In the genomic region with DNA sequence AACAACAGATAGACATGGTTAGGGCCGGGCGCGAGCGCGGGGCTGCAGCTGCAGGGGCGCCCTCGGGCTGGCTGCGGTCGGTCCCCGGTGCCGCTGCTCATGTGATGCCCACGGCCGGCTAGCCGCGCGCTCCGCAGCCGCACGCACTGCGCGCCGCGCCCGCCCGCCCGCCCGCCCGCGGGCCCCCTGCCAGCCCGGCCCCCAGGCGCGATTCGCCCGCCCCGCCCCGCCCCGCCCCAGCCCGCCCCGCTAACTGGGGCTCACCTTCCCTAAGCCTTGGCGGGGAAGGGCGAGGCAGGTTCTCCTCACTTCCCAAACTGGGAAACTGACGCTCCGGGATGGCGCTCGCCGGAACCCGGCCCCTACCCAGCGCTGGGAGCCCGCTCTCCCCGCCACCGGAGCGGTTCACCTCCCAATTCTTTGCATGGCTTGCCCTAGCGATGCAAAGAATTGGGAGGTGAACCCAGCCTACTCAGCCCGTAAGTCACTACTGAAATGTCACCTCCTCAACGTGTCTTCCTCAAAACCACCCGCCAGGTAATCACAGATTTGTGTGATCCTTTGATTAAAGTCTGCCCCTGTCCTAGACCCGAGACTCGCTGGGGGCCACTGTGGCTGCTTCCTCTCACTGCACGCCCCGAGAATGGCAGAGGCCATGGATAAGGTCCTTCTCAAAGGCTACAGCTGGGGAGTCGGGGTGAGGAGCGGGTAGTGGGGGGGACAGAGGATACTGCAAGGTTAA, we compare ENCODE assay signal across 8 cellular contexts.
DNase-seq lines count a peak whose midpoint lies in the region; ATAC-seq, FAIRE-seq and TF ChIP-seq lines count a peak whose summit lies in the region.

No MANE protein-coding gene starts in this region.

- TF ChIP-seq RAD21 in K562 (CRISPR knock-in tag; conservative IDR thresholded peaks at IDR 0.05 in 1 of 2, IDR thresholded peaks at IDR 0.05 in 1 of 2), result no peak

- intact Hi-C loops in K562 (cut with micrococcal nuclease) (no loop called here), vagina (cut with DNase I) (no loop called here)

- H3K36me3 Mint-ChIP-seq in mesothelial cell of epicardium, result no peaks in the 10 kb centered on the region

- H3K4me1 Mint-ChIP-seq in mesothelial cell of epicardium, result peaks cover 18% of the 10 kb centered on the region

- TF ChIP-seq POLR2A in Peyer's patch (IDR thresholded peaks at IDR 0.05), result no peak
- no peak for TF ChIP-seq POLR2A in K562 (conservative IDR thresholded peaks at IDR 0.05)
- no peak for TF ChIP-seq POLR2A in vagina (IDR thresholded peaks at IDR 0.05)

- ATAC-seq in GM21576 (IDR thresholded peaks at IDR 0.05; ENCODE audit: unreplicated experiment) (peak; percentile 20), K562 (peak; percentile 3; the same call in 1 of the 3 replicates)

- H3K79me2 ChIP-seq in K562 (ENCODE audit: control insufficient read depth, insufficient read depth, low read length), result no peaks in the 10 kb centered on the region; the same call in 2 of the 3 replicates

- no TSS peak for BruUV-seq in K562 (replicated peaks; lab: Mats Ljungman, UMichigan)

- H3K4me1 ChIP-seq in ES-I3 (ENCODE audit: insufficient read depth, low read length) (peaks cover 24% of the 10 kb centered on the region), Peyer's patch (peaks cover 7 to 72% (median 15%) of the 10 kb centered on the region in 4 donors), K562 (replicated peaks in 1 of 2; ENCODE audit: control insufficient read depth in 2 of 2, insufficient read depth in 2 of 2, low read length in 2 of 2) (peaks cover 44 to 49% of the 10 kb centered on the region in 2 experiments), vagina (peaks cover 66% of the 10 kb centered on the region)

- no peak for FAIRE-seq in K562 (lab: Jason Lieb, UNC)

- H3K4me3 Mint-ChIP-seq in mesothelial cell of epicardium, result peak overlapping the region; percentile 71

- WGBS in K562 (ENCODE audit: insufficient coverage, low coverage, missing lambda C conversion rate), result 9% methylated on average over 21 of the region's 62 CpGs

- H3K27me3 ChIP-seq in Peyer's patch (no peaks in the 10 kb centered on the region), K562 (ENCODE audit: control insufficient read depth in 2 of 2, insufficient read depth in 2 of 2, low read length in 2 of 2) (no peaks in the 10 kb centered on the region), vagina (no peaks in the 10 kb centered on the region)

- peak in 2 of 3 donors; percentile 51 to 67 for DNase-seq in Peyer's patch
- DNase-seq in K562 (ENCODE audit: extremely low read depth in 1 of 4, low spot score in 3 of 4), result peak; percentile 19 to 76 (median 66)
- DNase-seq in mesothelial cell of epicardium (ENCODE audit: low spot score in 2 of 2, unreplicated experiment in 2 of 2), result no peak
- DNase-seq in vagina (ENCODE audit: extremely low spot score in 2 of 2), result no peak
- no peak for DNase-seq in HCEC 1CT
- no peak for DNase-seq in NCI-H446 treated with DMSO at 0.1 percent for 48 hours (lab: John Stamatoyannopoulos, UW)

- peak overlapping the region; percentile 77 for H2AFZ ChIP-seq in K562 (ENCODE audit: low read depth, low read length)

- H3K9me1 ChIP-seq in K562 (ENCODE audit: control insufficient read depth, insufficient read depth, low read length), result no peaks in the 10 kb centered on the region

- peak overlapping the region; percentile 60 for H3K4me2 ChIP-seq in K562 (ENCODE audit: insufficient read depth, low read length)

- no peak for TF ChIP-seq EP300 in K562 (IDR thresholded peaks at IDR 0.05; ENCODE audit: low read length)

- CTCF ChIA-PET in K562 (lab: Yijun Ruan, JAX; ENCODE audit: low intra/inter-chr PET ratio), result no interaction called here

- H3K27ac Mint-ChIP-seq in mesothelial cell of epicardium, result no peak overlapping the region

- POLR2A ChIA-PET in K562 (lab: Yijun Ruan, JAX), result no interaction called here

- H3K9me3 ChIP-seq in ES-I3 (ENCODE audit: control insufficient read depth, insufficient read depth, low read length) (no peaks in the 10 kb centered on the region), Peyer's patch (peaks cover 0 to 3% (median 0%) of the 10 kb centered on the region in 4 donors), K562 (replicated peaks; ENCODE audit: control insufficient read depth, insufficient read depth, low read depth, low read length) (no peaks in the 10 kb centered on the region), vagina (no peaks in the 10 kb centered on the region)

- H3K36me3 ChIP-seq in ES-I3 (ENCODE audit: insufficient read depth, low read length) (no peaks in the 10 kb centered on the region), Peyer's patch (no peaks in the 10 kb centered on the region), K562 (ENCODE audit: control insufficient read depth, insufficient read depth, low read length) (no peaks in the 10 kb centered on the region), vagina (no peaks in the 10 kb centered on the region)

- in situ Hi-C loops in K562 (cut with MboI), result no loop called here

- H3K9me3 Mint-ChIP-seq in mesothelial cell of epicardium, result no peaks in the 10 kb centered on the region

- peaks cover 18% of the 10 kb centered on the region for H3K27me3 Mint-ChIP-seq in mesothelial cell of epicardium (ENCODE audit: low read depth)

- no peaks in the 10 kb centered on the region; the same call in 1 of the 2 replicates for H4K20me1 ChIP-seq in K562 (replicated peaks; ENCODE audit: control insufficient read depth, insufficient read depth, low read length)

- H3K9ac ChIP-seq in ES-I3 (ENCODE audit: low read depth, low read length), result peak overlapping the region; percentile 72; the same call in 1 of the 2 replicates
- peak overlapping the region in 1 of 2 experiments; percentile 83; a peak in 2 of 4 replicates for H3K9ac ChIP-seq in K562 (ENCODE audit: insufficient read depth in 1 of 2, low read depth in 2 of 2, low read length in 2 of 2)

- peak overlapping the region in 2 of 4 donors; percentile 40 to 64 for H3K27ac ChIP-seq in Peyer's patch
- H3K27ac ChIP-seq in K562 (ENCODE audit: extremely low read depth, low read depth, low read length), result no peak overlapping the region
- H3K27ac ChIP-seq in vagina, result peak overlapping the region; percentile 77

- H3K4me3 ChIP-seq in Peyer's patch, result peak overlapping the region; percentile 38 to 56 (median 53)
- H3K4me3 ChIP-seq in K562, result peak overlapping the region; percentile 34
- H3K4me3 ChIP-seq in vagina, result peak overlapping the region; percentile 49 to 55

- TF ChIP-seq CTCF in Peyer's patch (IDR thresholded peaks at IDR 0.05) (no peak), K562 (IDR thresholded peaks at IDR 0.05 in 2 of 3, conservative IDR thresholded peaks at IDR 0.05 in 1 of 3; ENCODE audit: insufficient read depth in 2 of 3, low read depth in 1 of 3, low read length in 3 of 3) (no peak), mesothelial cell of epicardium (IDR thresholded peaks at IDR 0.05; ENCODE audit: unreplicated experiment) (no peak), vagina (IDR thresholded peaks at IDR 0.05) (no peak)

TF ChIP-seq in K562, 482 proteins besides CTCF, POLR2A, EP300 and RAD21 (continues in another document):
- TF ChIP-seq, protein P1, sequence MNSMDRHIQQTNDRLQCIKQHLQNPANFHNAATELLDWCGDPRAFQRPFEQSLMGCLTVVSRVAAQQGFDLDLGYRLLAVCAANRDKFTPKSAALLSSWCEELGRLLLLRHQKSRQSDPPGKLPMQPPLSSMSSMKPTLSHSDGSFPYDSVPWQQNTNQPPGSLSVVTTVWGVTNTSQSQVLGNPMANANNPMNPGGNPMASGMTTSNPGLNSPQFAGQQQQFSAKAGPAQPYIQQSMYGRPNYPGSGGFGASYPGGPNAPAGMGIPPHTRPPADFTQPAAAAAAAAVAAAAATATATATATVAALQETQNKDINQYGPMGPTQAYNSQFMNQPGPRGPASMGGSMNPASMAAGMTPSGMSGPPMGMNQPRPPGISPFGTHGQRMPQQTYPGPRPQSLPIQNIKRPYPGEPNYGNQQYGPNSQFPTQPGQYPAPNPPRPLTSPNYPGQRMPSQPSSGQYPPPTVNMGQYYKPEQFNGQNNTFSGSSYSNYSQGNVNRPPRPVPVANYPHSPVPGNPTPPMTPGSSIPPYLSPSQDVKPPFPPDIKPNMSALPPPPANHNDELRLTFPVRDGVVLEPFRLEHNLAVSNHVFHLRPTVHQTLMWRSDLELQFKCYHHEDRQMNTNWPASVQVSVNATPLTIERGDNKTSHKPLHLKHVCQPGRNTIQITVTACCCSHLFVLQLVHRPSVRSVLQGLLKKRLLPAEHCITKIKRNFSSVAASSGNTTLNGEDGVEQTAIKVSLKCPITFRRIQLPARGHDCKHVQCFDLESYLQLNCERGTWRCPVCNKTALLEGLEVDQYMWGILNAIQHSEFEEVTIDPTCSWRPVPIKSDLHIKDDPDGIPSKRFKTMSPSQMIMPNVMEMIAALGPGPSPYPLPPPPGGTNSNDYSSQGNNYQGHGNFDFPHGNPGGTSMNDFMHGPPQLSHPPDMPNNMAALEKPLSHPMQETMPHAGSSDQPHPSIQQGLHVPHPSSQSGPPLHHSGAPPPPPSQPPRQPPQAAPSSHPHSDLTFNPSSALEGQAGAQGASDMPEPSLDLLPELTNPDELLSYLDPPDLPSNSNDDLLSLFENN (IDR thresholded peaks at IDR 0.05; ENCODE audit: low read depth in 2 of 2, low read length in 2 of 2), result no peak
- TF ChIP-seq ARID1B (IDR thresholded peaks at IDR 0.05) (no peak), GABPB1 (CRISPR knock-in tag; IDR thresholded peaks at IDR 0.05) (no peak), POLR2G (IDR thresholded peaks at IDR 0.05; ENCODE audit: low read depth, low read length) (0 out of 2 replicates have a peak, but pooled peaks have one; percentile 28), ESRRA (IDR thresholded peaks at IDR 0.05; ENCODE audit: borderline replicate concordance, low read depth) (peak; percentile 35; the same call in 1 of the 2 replicates), ELF1 (tag; IDR thresholded peaks at IDR 0.05) (0 out of 2 replicates have a peak, but pooled peaks have one; percentile 20), GABPB2 (CRISPR knock-in tag; conservative IDR thresholded peaks at IDR 0.05) (no peak)
- TF ChIP-seq, protein P2, sequence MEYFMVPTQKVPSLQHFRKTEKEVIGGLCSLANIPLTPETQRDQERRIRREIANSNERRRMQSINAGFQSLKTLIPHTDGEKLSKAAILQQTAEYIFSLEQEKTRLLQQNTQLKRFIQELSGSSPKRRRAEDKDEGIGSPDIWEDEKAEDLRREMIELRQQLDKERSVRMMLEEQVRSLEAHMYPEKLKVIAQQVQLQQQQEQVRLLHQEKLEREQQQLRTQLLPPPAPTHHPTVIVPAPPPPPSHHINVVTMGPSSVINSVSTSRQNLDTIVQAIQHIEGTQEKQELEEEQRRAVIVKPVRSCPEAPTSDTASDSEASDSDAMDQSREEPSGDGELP (CRISPR knock-in tag; IDR thresholded peaks at IDR 0.05; ENCODE audit: borderline replicate concordance), result peak; percentile 32; the same call in 1 of the 2 replicates

Comparison
In these comparisons a context has a peak if more than half of its experiments do, and no peak if none do; other contexts are left out.
1. DNase-seq: peak in Peyer's patch (2 of 3) and K562 (4 of 4); none in mesothelial cell of epicardium (0 of 2), vagina (0 of 2), HCEC 1CT (single experiment) and NCI-H446 treated with DMSO at 0.1 percent for 48 hours (single experiment).
2. Peak in every context shown above with its lines, with median percentiles within 50 percentile points of each other: H3K4me3 ChIP-seq.